1 cellular context compared by ENCODE assay signal in genomic region chr2:121587131-121587530, GRCh38.
TF ChIP-seq lines count a peak whose summit lies in the region.

No MANE protein-coding gene starts in this region.

TF ChIP-seq in IMR-90, 13 proteins besides CTCF, POLR2A, EP300 and RAD21 (continued from another document):
- no peak for TF ChIP-seq SMC3 (IDR thresholded peaks at IDR 0.05; ENCODE audit: low read depth, low read length)
- no peak for TF ChIP-seq RFX5 (IDR thresholded peaks at IDR 0.05; ENCODE audit: low read depth, low read length)
- TF ChIP-seq MXI1 (IDR thresholded peaks at IDR 0.05; ENCODE audit: borderline replicate concordance, low read depth, low read length): no peak
- TF ChIP-seq, protein P1, sequence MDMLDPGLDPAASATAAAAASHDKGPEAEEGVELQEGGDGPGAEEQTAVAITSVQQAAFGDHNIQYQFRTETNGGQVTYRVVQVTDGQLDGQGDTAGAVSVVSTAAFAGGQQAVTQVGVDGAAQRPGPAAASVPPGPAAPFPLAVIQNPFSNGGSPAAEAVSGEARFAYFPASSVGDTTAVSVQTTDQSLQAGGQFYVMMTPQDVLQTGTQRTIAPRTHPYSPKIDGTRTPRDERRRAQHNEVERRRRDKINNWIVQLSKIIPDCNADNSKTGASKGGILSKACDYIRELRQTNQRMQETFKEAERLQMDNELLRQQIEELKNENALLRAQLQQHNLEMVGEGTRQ (IDR thresholded peaks at IDR 0.05; ENCODE audit: low read depth, low read length): no peak
- TF ChIP-seq FOS (IDR thresholded peaks at IDR 0.05; ENCODE audit: low read depth, low read length): no peak
- TF ChIP-seq, protein P2, sequence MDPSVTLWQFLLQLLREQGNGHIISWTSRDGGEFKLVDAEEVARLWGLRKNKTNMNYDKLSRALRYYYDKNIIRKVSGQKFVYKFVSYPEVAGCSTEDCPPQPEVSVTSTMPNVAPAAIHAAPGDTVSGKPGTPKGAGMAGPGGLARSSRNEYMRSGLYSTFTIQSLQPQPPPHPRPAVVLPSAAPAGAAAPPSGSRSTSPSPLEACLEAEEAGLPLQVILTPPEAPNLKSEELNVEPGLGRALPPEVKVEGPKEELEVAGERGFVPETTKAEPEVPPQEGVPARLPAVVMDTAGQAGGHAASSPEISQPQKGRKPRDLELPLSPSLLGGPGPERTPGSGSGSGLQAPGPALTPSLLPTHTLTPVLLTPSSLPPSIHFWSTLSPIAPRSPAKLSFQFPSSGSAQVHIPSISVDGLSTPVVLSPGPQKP (IDR thresholded peaks at IDR 0.05; ENCODE audit: borderline replicate concordance, low read depth, low read length): no peak
- no peak for TF ChIP-seq NFE2L2 (IDR thresholded peaks at IDR 0.05; ENCODE audit: low read depth, low read length)
TF ChIP-seq in IMR-90: peak in this region for 0.
